Comparison of ENCODE assay signal across 1 cellular context in genomic region chr11:129681344-129682114, GRCh38.
TF ChIP-seq lines count a peak whose summit lies in the region.

No MANE protein-coding gene starts in this region.

TF ChIP-seq in GM23338, 12 proteins besides CTCF, POLR2A, EP300 and RAD21 (continued from another document):
- TF ChIP-seq, protein P1, sequence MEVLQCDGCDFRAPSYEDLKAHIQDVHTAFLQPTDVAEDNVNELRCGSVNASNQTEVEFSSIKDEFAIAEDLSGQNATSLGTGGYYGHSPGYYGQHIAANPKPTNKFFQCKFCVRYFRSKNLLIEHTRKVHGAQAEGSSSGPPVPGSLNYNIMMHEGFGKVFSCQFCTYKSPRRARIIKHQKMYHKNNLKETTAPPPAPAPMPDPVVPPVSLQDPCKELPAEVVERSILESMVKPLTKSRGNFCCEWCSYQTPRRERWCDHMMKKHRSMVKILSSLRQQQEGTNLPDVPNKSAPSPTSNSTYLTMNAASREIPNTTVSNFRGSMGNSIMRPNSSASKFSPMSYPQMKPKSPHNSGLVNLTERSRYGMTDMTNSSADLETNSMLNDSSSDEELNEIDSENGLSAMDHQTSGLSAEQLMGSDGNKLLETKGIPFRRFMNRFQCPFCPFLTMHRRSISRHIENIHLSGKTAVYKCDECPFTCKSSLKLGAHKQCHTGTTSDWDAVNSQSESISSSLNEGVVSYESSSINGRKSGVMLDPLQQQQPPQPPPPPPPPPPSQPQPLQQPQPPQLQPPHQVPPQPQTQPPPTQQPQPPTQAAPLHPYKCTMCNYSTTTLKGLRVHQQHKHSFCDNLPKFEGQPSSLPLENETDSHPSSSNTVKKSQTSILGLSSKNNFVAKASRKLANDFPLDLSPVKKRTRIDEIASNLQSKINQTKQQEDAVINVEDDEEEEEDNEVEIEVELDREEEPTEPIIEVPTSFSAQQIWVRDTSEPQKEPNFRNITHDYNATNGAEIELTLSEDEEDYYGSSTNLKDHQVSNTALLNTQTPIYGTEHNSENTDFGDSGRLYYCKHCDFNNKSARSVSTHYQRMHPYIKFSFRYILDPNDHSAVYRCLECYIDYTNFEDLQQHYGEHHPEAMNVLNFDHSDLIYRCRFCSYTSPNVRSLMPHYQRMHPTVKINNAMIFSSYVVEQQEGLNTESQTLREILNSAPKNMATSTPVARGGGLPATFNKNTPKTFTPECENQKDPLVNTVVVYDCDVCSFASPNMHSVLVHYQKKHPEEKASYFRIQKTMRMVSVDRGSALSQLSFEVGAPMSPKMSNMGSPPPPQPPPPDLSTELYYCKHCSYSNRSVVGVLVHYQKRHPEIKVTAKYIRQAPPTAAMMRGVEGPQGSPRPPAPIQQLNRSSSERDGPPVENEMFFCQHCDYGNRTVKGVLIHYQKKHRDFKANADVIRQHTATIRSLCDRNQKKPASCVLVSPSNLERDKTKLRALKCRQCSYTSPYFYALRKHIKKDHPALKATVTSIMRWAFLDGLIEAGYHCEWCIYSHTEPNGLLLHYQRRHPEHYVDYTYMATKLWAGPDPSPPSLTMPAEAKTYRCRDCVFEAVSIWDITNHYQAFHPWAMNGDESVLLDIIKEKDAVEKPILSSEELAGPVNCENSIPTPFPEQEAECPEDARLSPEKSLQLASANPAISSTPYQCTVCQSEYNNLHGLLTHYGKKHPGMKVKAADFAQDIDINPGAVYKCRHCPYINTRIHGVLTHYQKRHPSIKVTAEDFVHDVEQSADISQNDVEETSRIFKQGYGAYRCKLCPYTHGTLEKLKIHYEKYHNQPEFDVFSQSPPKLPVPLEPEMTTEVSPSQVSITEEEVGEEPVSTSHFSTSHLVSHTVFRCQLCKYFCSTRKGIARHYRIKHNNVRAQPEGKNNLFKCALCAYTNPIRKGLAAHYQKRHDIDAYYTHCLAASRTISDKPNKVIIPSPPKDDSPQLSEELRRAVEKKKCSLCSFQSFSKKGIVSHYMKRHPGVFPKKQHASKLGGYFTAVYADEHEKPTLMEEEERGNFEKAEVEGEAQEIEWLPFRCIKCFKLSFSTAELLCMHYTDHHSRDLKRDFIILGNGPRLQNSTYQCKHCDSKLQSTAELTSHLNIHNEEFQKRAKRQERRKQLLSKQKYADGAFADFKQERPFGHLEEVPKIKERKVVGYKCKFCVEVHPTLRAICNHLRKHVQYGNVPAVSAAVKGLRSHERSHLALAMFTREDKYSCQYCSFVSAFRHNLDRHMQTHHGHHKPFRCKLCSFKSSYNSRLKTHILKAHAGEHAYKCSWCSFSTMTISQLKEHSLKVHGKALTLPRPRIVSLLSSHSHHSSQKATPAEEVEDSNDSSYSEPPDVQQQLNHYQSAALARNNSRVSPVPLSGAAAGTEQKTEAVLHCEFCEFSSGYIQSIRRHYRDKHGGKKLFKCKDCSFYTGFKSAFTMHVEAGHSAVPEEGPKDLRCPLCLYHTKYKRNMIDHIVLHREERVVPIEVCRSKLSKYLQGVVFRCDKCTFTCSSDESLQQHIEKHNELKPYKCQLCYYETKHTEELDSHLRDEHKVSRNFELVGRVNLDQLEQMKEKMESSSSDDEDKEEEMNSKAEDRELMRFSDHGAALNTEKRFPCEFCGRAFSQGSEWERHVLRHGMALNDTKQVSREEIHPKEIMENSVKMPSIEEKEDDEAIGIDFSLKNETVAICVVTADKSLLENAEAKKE (CRISPR knock-in tag; IDR thresholded peaks at IDR 0.05): no peak
- no peak for TF ChIP-seq EZH2 (IDR thresholded peaks at IDR 0.05; ENCODE audit: low read depth, unreplicated experiment)
- TF ChIP-seq EZH2phosphoT487 (IDR thresholded peaks at IDR 0.05; ENCODE audit: unreplicated experiment): no peak
- no peak for TF ChIP-seq CREB1 (CRISPR knock-in tag; IDR thresholded peaks at IDR 0.05; ENCODE audit: low read depth)
- TF ChIP-seq JUNB (IDR thresholded peaks at IDR 0.05; ENCODE audit: unreplicated experiment): no peak
- no peak for TF ChIP-seq STAT1 (IDR thresholded peaks at IDR 0.05; ENCODE audit: unreplicated experiment)
- no peak for TF ChIP-seq ZNF331 (CRISPR knock-in tag; IDR thresholded peaks at IDR 0.05; ENCODE audit: low read depth)
- TF ChIP-seq, protein P2, sequence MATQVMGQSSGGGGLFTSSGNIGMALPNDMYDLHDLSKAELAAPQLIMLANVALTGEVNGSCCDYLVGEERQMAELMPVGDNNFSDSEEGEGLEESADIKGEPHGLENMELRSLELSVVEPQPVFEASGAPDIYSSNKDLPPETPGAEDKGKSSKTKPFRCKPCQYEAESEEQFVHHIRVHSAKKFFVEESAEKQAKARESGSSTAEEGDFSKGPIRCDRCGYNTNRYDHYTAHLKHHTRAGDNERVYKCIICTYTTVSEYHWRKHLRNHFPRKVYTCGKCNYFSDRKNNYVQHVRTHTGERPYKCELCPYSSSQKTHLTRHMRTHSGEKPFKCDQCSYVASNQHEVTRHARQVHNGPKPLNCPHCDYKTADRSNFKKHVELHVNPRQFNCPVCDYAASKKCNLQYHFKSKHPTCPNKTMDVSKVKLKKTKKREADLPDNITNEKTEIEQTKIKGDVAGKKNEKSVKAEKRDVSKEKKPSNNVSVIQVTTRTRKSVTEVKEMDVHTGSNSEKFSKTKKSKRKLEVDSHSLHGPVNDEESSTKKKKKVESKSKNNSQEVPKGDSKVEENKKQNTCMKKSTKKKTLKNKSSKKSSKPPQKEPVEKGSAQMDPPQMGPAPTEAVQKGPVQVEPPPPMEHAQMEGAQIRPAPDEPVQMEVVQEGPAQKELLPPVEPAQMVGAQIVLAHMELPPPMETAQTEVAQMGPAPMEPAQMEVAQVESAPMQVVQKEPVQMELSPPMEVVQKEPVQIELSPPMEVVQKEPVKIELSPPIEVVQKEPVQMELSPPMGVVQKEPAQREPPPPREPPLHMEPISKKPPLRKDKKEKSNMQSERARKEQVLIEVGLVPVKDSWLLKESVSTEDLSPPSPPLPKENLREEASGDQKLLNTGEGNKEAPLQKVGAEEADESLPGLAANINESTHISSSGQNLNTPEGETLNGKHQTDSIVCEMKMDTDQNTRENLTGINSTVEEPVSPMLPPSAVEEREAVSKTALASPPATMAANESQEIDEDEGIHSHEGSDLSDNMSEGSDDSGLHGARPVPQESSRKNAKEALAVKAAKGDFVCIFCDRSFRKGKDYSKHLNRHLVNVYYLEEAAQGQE (IDR thresholded peaks at IDR 0.05; ENCODE audit: unreplicated experiment): no peak
- no peak for TF ChIP-seq ZNF114 (CRISPR knock-in tag; IDR thresholded peaks at IDR 0.05)
- TF ChIP-seq, protein P3, sequence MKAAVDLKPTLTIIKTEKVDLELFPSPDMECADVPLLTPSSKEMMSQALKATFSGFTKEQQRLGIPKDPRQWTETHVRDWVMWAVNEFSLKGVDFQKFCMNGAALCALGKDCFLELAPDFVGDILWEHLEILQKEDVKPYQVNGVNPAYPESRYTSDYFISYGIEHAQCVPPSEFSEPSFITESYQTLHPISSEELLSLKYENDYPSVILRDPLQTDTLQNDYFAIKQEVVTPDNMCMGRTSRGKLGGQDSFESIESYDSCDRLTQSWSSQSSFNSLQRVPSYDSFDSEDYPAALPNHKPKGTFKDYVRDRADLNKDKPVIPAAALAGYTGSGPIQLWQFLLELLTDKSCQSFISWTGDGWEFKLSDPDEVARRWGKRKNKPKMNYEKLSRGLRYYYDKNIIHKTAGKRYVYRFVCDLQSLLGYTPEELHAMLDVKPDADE (IDR thresholded peaks at IDR 0.05): no peak
- no peak for TF ChIP-seq POLR2AphosphoS5 (IDR thresholded peaks at IDR 0.05; ENCODE audit: low read depth)
